In genomic region chr3:177041730-177042551, GRCh38 we compare ENCODE assay signal across 12 cellular contexts.
A peak's percentile ranks its signal among the peaks of the same experiment; 100 is the strongest.
DNase-seq lines count a peak whose midpoint lies in the region; ATAC-seq and FAIRE-seq lines count a peak whose summit lies in the region.
"Had no signal": no experiment of that assay in that cellular context is flagged by ENCODE, and none has a peak within 500 bp of the region (broad histone marks: within the 10 kb centered on the region; RNA-seq: fewer than 3 reads in every experiment).

No MANE protein-coding gene starts in this region.

- intact Hi-C loops in posterior vena cava (cut with DNase I) = no loop called here
- intact Hi-C loops in aorta (cut with DNase I) = loop anchor here in 1 of 2 donors (10.0 kb wide), 1 partner anchor 1003 kb away; no protein-coding TSS in a partner anchor
- intact Hi-C loops in sciatic nerve (cut with DNase I) = no loop called here

- H3K36me3 ChIP-seq in adipocyte (ENCODE audit: control insufficient read depth, insufficient read depth, low read length, severe bottlenecking) (peaks cover 67% of the 10 kb centered on the region), aorta (ENCODE audit: control insufficient read depth in 1 of 2, insufficient read depth in 2 of 2, low read length in 1 of 2) (peaks cover 2 to 4% of the 10 kb centered on the region in 2 donors)

- H3K4me1 ChIP-seq in adipocyte (ENCODE audit: control insufficient read depth, insufficient read depth, low read length) (peaks cover 35% of the 10 kb centered on the region), aorta (ENCODE audit: control insufficient read depth in 1 of 2, insufficient read depth in 2 of 2, low read length in 2 of 2) (peaks cover 0 to 5% of the 10 kb centered on the region in 2 donors)

- DNase-seq in GM18507 (ENCODE audit: extremely low spot score, insufficient read length, low read depth) = no peak
- DNase-seq in adipocyte (ENCODE audit: low read depth) = no peak
- peak; percentile 67 for DNase-seq in posterior vena cava (ENCODE audit: low spot score)
- DNase-seq in stimulated activated CD4-positive, alpha-beta T cell treated with anti-CD3 and anti-CD28 coated beads, Interleukin-15, amount 100 ng/mL, for 24 hours = no peak
- no peak for DNase-seq in aorta
- DNase-seq in sciatic nerve (ENCODE audit: low spot score) = no peak
- no peak for DNase-seq in NCI-H187 (lab: John Stamatoyannopoulos, UW)
- DNase-seq: activated naive CD4-positive, alpha-beta T cell treated with anti-CD3 and anti-CD28 coated beads for 36 hours; NCI-H226; stimulated activated CD4-positive, alpha-beta T cell treated with anti-CD3 and anti-CD28 coated beads, Interleukin-2, amount 100 ng/mL, for 48 hours had no signal

- peak overlapping the region in 1 of 2 donors; percentile 50 for H3K27ac ChIP-seq in aorta (ENCODE audit: low read depth in 1 of 2, low read length in 2 of 2)

- peak overlapping the region; percentile 35 for H3K4me3 ChIP-seq in adipocyte (ENCODE audit: low read length)
- no peak overlapping the region for H3K4me3 ChIP-seq in aorta (ENCODE audit: low read length in 2 of 2)
- H3K4me3 ChIP-seq: GM23338 had no signal

- ATAC-seq in HG02759 (IDR thresholded peaks at IDR 0.05; ENCODE audit: unreplicated experiment) (peak; percentile 63), aorta (ENCODE audit: low FRiP score) (no peak), sciatic nerve (no peak)

- H3K9ac ChIP-seq in adipocyte (ENCODE audit: low read length) = peak overlapping the region; percentile 41

- WGBS in aorta, 2 donors = 90 to 92% methylated on average over 8 of the region's 8 CpGs

- FAIRE-seq in GM18507 (lab: Jason Lieb, UNC) = peak; percentile 46

- H3K27me3 ChIP-seq in adipocyte (replicated peaks; ENCODE audit: control insufficient read depth, insufficient read depth, low read length) (no peaks in the 10 kb centered on the region), aorta (ENCODE audit: control insufficient read depth in 1 of 2, insufficient read depth in 2 of 2, low read length in 1 of 2) (no peaks in the 10 kb centered on the region)

- H3K9me3 ChIP-seq in adipocyte (ENCODE audit: control insufficient read depth, low read length) (peaks cover 7% of the 10 kb centered on the region), aorta (ENCODE audit: control insufficient read depth, low read length) (no peaks in the 10 kb centered on the region)
